In the genomic region with DNA sequence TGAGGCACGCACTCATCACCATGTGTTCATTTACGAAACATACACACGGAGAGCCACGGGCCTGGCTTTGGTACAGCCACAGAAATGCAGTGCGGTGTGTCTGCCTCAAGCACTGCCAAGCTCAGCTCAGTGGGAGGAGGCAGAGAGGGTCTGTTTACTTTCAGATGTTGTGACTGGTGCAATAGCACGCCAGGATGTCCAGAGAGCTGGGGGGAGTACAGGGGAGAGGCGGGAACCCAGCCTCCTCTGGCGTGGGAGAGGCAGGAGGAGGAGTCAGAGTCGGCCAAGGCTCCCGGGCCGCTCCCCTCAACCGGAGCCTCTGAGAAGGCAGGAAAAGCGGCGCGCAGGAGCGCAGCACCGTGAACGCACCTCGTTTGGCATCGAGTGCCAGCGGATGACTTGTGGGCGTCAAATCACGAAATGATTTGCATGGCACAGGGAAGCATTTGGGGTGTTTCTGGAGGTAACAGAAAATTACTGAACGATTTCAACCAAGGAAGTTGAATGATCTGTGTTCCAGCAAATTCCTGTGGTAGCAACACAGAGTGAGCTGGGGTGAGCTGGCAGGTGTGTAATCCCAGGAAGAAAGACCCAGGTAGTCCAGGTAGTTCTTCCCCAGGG, we compare ENCODE assay signal across 1 cellular context.
A peak's percentile ranks its signal among the peaks of the same experiment; 100 is the strongest.
TF ChIP-seq lines count a peak whose summit lies in the region.

No MANE protein-coding gene starts in this region.

TF ChIP-seq in HepG2, 621 proteins besides CTCF, POLR2A, EP300 and RAD21 (continued from another document and continues in another):
- TF ChIP-seq ZNF326 (CRISPR knock-in tag; IDR thresholded peaks at IDR 0.05; ENCODE audit: borderline replicate concordance) (no peak), RNF2 (conservative IDR thresholded peaks at IDR 0.05; ENCODE audit: low read depth) (no peak), POLR2G (IDR thresholded peaks at IDR 0.05; ENCODE audit: low read depth, low read length) (peak; percentile 59), NCOA1 (CRISPR knock-in tag; IDR thresholded peaks at IDR 0.05) (no peak), MXI1 (IDR thresholded peaks at IDR 0.05; ENCODE audit: borderline replicate concordance, low read depth, low read length) (peak; percentile 44; the same call in 1 of the 3 replicates), TEAD3 (CRISPR knock-in tag; optimal IDR thresholded peaks at IDR 0.05; ENCODE audit: borderline replicate concordance) (peak; percentile 26), SMAD3 (CRISPR knock-in tag; IDR thresholded peaks at IDR 0.05) (0 out of 2 replicates have a peak, but pooled peaks have one; percentile 61), ZNF570 (CRISPR knock-in tag; IDR thresholded peaks at IDR 0.05; ENCODE audit: borderline replicate concordance) (no peak), ZNF282 (IDR thresholded peaks at IDR 0.05; ENCODE audit: partially characterized antibody) (no peak), ZBTB38 (CRISPR knock-in tag; IDR thresholded peaks at IDR 0.05) (no peak), FOXJ3 (CRISPR knock-in tag; IDR thresholded peaks at IDR 0.05; ENCODE audit: borderline replicate concordance) (peak; percentile 29; the same call in 1 of the 2 replicates), KLF6 (CRISPR knock-in tag; IDR thresholded peaks at IDR 0.05) (0 out of 2 replicates have a peak, but pooled peaks have one; percentile 22), CBX5 (CRISPR knock-in tag; IDR thresholded peaks at IDR 0.05; ENCODE audit: borderline replicate concordance) (peak; percentile 57; the same call in 1 of the 2 replicates)
- TF ChIP-seq, protein P1, sequence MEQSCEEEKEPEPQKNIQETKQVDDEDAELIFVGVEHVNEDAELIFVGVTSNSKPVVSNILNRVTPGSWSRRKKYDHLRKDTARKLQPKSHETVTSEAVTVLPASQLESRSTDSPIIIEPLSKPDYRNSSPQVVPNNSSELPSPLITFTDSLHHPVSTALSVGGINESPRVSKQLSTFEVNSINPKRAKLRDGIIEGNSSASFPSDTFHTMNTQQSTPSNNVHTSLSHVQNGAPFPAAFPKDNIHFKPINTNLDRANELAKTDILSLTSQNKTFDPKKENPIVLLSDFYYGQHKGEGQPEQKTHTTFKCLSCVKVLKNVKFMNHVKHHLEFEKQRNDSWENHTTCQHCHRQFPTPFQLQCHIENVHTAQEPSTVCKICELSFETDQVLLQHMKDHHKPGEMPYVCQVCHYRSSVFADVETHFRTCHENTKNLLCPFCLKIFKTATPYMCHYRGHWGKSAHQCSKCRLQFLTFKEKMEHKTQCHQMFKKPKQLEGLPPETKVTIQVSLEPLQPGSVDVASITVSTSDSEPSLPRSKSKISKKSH (CRISPR knock-in tag; IDR thresholded peaks at IDR 0.05; ENCODE audit: borderline replicate concordance), result no peak
- TF ChIP-seq, protein P2, sequence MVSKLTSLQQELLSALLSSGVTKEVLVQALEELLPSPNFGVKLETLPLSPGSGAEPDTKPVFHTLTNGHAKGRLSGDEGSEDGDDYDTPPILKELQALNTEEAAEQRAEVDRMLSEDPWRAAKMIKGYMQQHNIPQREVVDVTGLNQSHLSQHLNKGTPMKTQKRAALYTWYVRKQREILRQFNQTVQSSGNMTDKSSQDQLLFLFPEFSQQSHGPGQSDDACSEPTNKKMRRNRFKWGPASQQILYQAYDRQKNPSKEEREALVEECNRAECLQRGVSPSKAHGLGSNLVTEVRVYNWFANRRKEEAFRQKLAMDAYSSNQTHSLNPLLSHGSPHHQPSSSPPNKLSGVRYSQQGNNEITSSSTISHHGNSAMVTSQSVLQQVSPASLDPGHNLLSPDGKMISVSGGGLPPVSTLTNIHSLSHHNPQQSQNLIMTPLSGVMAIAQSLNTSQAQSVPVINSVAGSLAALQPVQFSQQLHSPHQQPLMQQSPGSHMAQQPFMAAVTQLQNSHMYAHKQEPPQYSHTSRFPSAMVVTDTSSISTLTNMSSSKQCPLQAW (CRISPR knock-in tag; IDR thresholded peaks at IDR 0.05), result 0 out of 2 replicates have a peak, but pooled peaks have one; percentile 27
- TF ChIP-seq, protein P3, sequence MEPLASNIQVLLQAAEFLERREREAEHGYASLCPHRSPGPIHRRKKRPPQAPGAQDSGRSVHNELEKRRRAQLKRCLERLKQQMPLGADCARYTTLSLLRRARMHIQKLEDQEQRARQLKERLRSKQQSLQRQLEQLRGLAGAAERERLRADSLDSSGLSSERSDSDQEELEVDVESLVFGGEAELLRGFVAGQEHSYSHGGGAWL (CRISPR knock-in tag; IDR thresholded peaks at IDR 0.05), result no peak
- TF ChIP-seq, protein P4, sequence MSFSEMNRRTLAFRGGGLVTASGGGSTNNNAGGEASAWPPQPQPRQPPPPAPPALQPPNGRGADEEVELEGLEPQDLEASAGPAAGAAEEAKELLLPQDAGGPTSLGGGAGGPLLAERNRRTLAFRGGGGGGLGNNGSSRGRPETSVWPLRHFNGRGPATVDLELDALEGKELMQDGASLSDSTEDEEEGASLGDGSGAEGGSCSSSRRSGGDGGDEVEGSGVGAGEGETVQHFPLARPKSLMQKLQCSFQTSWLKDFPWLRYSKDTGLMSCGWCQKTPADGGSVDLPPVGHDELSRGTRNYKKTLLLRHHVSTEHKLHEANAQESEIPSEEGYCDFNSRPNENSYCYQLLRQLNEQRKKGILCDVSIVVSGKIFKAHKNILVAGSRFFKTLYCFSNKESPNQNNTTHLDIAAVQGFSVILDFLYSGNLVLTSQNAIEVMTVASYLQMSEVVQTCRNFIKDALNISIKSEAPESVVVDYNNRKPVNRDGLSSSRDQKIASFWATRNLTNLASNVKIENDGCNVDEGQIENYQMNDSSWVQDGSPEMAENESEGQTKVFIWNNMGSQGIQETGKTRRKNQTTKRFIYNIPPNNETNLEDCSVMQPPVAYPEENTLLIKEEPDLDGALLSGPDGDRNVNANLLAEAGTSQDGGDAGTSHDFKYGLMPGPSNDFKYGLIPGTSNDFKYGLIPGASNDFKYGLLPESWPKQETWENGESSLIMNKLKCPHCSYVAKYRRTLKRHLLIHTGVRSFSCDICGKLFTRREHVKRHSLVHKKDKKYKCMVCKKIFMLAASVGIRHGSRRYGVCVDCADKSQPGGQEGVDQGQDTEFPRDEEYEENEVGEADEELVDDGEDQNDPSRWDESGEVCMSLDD (CRISPR knock-in tag; IDR thresholded peaks at IDR 0.05; ENCODE audit: borderline replicate concordance), result no peak
- TF ChIP-seq, protein P5, sequence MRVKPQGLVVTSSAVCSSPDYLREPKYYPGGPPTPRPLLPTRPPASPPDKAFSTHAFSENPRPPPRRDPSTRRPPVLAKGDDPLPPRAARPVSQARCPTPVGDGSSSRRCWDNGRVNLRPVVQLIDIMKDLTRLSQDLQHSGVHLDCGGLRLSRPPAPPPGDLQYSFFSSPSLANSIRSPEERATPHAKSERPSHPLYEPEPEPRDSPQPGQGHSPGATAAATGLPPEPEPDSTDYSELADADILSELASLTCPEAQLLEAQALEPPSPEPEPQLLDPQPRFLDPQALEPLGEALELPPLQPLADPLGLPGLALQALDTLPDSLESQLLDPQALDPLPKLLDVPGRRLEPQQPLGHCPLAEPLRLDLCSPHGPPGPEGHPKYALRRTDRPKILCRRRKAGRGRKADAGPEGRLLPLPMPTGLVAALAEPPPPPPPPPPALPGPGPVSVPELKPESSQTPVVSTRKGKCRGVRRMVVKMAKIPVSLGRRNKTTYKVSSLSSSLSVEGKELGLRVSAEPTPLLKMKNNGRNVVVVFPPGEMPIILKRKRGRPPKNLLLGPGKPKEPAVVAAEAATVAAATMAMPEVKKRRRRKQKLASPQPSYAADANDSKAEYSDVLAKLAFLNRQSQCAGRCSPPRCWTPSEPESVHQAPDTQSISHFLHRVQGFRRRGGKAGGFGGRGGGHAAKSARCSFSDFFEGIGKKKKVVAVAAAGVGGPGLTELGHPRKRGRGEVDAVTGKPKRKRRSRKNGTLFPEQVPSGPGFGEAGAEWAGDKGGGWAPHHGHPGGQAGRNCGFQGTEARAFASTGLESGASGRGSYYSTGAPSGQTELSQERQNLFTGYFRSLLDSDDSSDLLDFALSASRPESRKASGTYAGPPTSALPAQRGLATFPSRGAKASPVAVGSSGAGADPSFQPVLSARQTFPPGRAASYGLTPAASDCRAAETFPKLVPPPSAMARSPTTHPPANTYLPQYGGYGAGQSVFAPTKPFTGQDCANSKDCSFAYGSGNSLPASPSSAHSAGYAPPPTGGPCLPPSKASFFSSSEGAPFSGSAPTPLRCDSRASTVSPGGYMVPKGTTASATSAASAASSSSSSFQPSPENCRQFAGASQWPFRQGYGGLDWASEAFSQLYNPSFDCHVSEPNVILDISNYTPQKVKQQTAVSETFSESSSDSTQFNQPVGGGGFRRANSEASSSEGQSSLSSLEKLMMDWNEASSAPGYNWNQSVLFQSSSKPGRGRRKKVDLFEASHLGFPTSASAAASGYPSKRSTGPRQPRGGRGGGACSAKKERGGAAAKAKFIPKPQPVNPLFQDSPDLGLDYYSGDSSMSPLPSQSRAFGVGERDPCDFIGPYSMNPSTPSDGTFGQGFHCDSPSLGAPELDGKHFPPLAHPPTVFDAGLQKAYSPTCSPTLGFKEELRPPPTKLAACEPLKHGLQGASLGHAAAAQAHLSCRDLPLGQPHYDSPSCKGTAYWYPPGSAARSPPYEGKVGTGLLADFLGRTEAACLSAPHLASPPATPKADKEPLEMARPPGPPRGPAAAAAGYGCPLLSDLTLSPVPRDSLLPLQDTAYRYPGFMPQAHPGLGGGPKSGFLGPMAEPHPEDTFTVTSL (CRISPR knock-in tag; IDR thresholded peaks at IDR 0.05; ENCODE audit: borderline replicate concordance), result no peak
- TF ChIP-seq, protein P6, sequence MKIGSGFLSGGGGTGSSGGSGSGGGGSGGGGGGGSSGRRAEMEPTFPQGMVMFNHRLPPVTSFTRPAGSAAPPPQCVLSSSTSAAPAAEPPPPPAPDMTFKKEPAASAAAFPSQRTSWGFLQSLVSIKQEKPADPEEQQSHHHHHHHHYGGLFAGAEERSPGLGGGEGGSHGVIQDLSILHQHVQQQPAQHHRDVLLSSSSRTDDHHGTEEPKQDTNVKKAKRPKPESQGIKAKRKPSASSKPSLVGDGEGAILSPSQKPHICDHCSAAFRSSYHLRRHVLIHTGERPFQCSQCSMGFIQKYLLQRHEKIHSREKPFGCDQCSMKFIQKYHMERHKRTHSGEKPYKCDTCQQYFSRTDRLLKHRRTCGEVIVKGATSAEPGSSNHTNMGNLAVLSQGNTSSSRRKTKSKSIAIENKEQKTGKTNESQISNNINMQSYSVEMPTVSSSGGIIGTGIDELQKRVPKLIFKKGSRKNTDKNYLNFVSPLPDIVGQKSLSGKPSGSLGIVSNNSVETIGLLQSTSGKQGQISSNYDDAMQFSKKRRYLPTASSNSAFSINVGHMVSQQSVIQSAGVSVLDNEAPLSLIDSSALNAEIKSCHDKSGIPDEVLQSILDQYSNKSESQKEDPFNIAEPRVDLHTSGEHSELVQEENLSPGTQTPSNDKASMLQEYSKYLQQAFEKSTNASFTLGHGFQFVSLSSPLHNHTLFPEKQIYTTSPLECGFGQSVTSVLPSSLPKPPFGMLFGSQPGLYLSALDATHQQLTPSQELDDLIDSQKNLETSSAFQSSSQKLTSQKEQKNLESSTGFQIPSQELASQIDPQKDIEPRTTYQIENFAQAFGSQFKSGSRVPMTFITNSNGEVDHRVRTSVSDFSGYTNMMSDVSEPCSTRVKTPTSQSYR (CRISPR knock-in tag; IDR thresholded peaks at IDR 0.05; ENCODE audit: borderline replicate concordance), result no peak
- TF ChIP-seq, protein P7, sequence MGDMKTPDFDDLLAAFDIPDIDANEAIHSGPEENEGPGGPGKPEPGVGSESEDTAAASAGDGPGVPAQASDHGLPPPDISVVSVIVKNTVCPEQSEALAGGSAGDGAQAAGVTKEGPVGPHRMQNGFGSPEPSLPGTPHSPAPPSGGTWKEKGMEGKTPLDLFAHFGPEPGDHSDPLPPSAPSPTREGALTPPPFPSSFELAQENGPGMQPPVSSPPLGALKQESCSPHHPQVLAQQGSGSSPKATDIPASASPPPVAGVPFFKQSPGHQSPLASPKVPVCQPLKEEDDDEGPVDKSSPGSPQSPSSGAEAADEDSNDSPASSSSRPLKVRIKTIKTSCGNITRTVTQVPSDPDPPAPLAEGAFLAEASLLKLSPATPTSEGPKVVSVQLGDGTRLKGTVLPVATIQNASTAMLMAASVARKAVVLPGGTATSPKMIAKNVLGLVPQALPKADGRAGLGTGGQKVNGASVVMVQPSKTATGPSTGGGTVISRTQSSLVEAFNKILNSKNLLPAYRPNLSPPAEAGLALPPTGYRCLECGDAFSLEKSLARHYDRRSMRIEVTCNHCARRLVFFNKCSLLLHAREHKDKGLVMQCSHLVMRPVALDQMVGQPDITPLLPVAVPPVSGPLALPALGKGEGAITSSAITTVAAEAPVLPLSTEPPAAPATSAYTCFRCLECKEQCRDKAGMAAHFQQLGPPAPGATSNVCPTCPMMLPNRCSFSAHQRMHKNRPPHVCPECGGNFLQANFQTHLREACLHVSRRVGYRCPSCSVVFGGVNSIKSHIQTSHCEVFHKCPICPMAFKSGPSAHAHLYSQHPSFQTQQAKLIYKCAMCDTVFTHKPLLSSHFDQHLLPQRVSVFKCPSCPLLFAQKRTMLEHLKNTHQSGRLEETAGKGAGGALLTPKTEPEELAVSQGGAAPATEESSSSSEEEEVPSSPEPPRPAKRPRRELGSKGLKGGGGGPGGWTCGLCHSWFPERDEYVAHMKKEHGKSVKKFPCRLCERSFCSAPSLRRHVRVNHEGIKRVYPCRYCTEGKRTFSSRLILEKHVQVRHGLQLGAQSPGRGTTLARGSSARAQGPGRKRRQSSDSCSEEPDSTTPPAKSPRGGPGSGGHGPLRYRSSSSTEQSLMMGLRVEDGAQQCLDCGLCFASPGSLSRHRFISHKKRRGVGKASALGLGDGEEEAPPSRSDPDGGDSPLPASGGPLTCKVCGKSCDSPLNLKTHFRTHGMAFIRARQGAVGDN (CRISPR knock-in tag; IDR thresholded peaks at IDR 0.05), result peak; percentile 63
- TF ChIP-seq, protein P8, sequence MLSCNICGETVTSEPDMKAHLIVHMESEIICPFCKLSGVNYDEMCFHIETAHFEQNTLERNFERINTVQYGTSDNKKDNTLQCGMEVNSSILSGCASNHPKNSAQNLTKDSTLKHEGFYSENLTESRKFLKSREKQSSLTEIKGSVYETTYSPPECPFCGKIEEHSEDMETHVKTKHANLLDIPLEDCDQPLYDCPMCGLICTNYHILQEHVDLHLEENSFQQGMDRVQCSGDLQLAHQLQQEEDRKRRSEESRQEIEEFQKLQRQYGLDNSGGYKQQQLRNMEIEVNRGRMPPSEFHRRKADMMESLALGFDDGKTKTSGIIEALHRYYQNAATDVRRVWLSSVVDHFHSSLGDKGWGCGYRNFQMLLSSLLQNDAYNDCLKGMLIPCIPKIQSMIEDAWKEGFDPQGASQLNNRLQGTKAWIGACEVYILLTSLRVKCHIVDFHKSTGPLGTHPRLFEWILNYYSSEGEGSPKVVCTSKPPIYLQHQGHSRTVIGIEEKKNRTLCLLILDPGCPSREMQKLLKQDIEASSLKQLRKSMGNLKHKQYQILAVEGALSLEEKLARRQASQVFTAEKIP (CRISPR knock-in tag; IDR thresholded peaks at IDR 0.05; ENCODE audit: borderline replicate concordance), result no peak
- TF ChIP-seq, protein P9, sequence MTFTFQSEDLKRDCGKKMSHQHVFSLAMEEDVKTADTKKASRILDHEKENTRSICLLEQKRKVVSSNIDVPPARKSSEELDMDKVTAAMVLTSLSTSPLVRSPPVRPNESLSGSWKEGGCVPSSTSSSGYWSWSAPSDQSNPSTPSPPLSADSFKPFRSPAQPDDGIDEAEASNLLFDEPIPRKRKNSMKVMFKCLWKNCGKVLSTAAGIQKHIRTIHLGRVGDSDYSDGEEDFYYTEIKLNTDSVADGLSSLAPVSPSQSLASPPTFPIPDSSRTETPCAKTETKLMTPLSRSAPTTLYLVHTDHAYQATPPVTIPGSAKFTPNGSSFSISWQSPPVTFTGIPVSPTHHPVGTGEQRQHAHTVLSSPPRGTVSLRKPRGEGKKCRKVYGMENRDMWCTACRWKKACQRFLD (CRISPR knock-in tag; IDR thresholded peaks at IDR 0.05; ENCODE audit: borderline replicate concordance), result no peak
